Comparison of ENCODE assay signal across 17 cellular contexts in the genomic region with DNA sequence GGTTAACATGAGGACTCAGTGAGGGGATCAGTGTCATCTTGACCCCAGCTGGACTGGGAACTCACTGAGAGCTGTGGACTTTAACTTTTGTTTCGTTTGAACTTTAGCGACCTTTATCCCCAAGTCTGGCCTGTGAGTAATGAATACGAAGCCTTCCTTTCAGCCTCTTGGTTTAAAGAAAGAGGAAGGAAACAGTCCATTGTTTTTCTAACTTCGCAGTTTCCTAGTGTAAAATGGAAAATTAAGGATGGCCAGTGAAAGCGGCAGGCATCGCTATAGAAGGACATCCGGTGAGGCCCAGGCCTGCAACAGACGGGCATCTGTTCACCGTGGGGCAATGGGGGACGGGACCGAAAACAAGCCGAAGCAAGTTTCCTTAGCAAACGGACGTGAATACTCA. TPM values are rescaled to one million over a fixed set of nuclear protein-coding genes. Genes with fewer than 3 reads are reported as not detected.
A peak's percentile ranks its signal among the peaks of the same experiment; 100 is the strongest.
DNase-seq lines count a peak whose midpoint lies in the region; ATAC-seq and TF ChIP-seq lines count a peak whose summit lies in the region.
"Had no signal": no experiment of that assay in that cellular context is flagged by ENCODE, and none has a peak within 500 bp of the region (broad histone marks: within the 10 kb centered on the region; RNA-seq: fewer than 3 reads in every experiment).

No MANE protein-coding gene starts in this region.

- no peak overlapping the region for H2AK5ac ChIP-seq in neuronal stem cell (ENCODE audit: low read depth, low read length)

- no peak overlapping the region for H3K14ac ChIP-seq in neuronal stem cell (ENCODE audit: low read length)

- H3K4me3 Mint-ChIP-seq in CD4-positive, alpha-beta memory T cell, result no peak overlapping the region
- H3K4me3 Mint-ChIP-seq in activated T-helper 17 cell treated with anti-CD3 and anti-CD28 coated beads, Interleukin-2, amount 50 U/mL, for 72 hours, result no peak overlapping the region
- H3K4me3 Mint-ChIP-seq in stimulated activated effector memory CD8-positive, alpha-beta T cell treated with anti-CD3 and anti-CD28 coated beads, Interleukin-12 subunit alpha, Interleukin-12 subunit beta, amount 100 ng/mL, for 72 hours, result no peak overlapping the region

- H3K4me3 ChIP-seq in BLaER1 (no peak overlapping the region), right atrium auricular region (no peak overlapping the region), neuronal stem cell (ENCODE audit: low read length in 2 of 2) (peak overlapping the region in 1 of 2 donors; percentile 40)
- H3K4me3 ChIP-seq in CD4-positive, alpha-beta memory T cell (ENCODE audit: low read length in 2 of 2), result no peak overlapping the region
- H3K4me3 ChIP-seq: dorsolateral prefrontal cortex, smooth muscle cell had no signal

- POLR2A ChIA-PET in CD4-positive, alpha-beta memory T cell (lab: Charles Lee; ENCODE audit: partially characterized antibody), result interaction anchor here (1.2 to 1.9 kb wide), 3 partner anchors 27 to 44 kb away, joined by 4 to 6 read pairs (median 5); a partner anchor contains a TSS

- H3K79me1 ChIP-seq in neuronal stem cell (ENCODE audit: low read depth, low read length), result no peaks in the 10 kb centered on the region

- peaks cover 15% of the 10 kb centered on the region for H3K4me1 ChIP-seq in BLaER1
- peaks cover 0 to 26% of the 10 kb centered on the region in 2 donors for H3K4me1 ChIP-seq in right atrium auricular region
- H3K4me1 ChIP-seq in neuronal stem cell (ENCODE audit: control insufficient read depth in 2 of 2, insufficient read depth in 1 of 2, low read depth in 1 of 2, low read length in 2 of 2), result peaks cover 6 to 20% of the 10 kb centered on the region in 2 donors
- H3K4me1 ChIP-seq in CD4-positive, alpha-beta memory T cell (ENCODE audit: insufficient read depth, low read length), result peaks cover 13% of the 10 kb centered on the region

- H3K27me3 Mint-ChIP-seq in CD4-positive, alpha-beta memory T cell, result no peaks in the 10 kb centered on the region
- no peaks in the 10 kb centered on the region for H3K27me3 Mint-ChIP-seq in activated T-helper 17 cell treated with anti-CD3 and anti-CD28 coated beads, Interleukin-2, amount 50 U/mL, for 72 hours

- H3K9me3 ChIP-seq in BLaER1, result no peaks in the 10 kb centered on the region
- H3K9me3 ChIP-seq in right atrium auricular region, result no peaks in the 10 kb centered on the region
- no peaks in the 10 kb centered on the region for H3K9me3 ChIP-seq in neuronal stem cell (replicated peaks in 1 of 2; ENCODE audit: control insufficient read depth in 2 of 2, insufficient read depth in 1 of 2, low read depth in 1 of 2, low read length in 2 of 2)
- no peaks in the 10 kb centered on the region for H3K9me3 ChIP-seq in CD4-positive, alpha-beta memory T cell (ENCODE audit: control insufficient read depth in 1 of 2, low read length in 2 of 2)

- H3K36me3 ChIP-seq in BLaER1, result no peaks in the 10 kb centered on the region
- no peaks in the 10 kb centered on the region for H3K36me3 ChIP-seq in right atrium auricular region
- no peaks in the 10 kb centered on the region for H3K36me3 ChIP-seq in neuronal stem cell (replicated peaks in 1 of 2; ENCODE audit: control insufficient read depth in 2 of 2, insufficient read depth in 2 of 2, low read length in 2 of 2)
- H3K36me3 ChIP-seq in CD4-positive, alpha-beta memory T cell (ENCODE audit: insufficient read depth, low read length), result no peaks in the 10 kb centered on the region

- H4K20me1 ChIP-seq in BLaER1, result no peaks in the 10 kb centered on the region

- DNase-seq in NOMO-1 treated with DMSO at 0.1 percent for 48 hours (lab: John Stamatoyannopoulos, UW; ENCODE audit: unreplicated experiment) (peak; percentile 60), right atrium auricular region (ENCODE audit: low spot score) (no peak), neuronal stem cell (ENCODE audit: low spot score) (peak; percentile 51)
- DNase-seq in CD4-positive, alpha-beta memory T cell, result no peak
- no peak for DNase-seq in stimulated activated effector memory CD8-positive, alpha-beta T cell treated with anti-CD3 and anti-CD28 coated beads, Interleukin-12 subunit alpha, Interleukin-12 subunit beta, amount 100 ng/mL, for 72 hours (ENCODE audit: low spot score in 2 of 2)
- no peak for DNase-seq in activated naive CD4-positive, alpha-beta T cell treated with anti-CD3 and anti-CD28 coated beads, Interleukin-2, amount 50 U/mL, for 72 hours (ENCODE audit: low spot score in 2 of 2)
- DNase-seq: dorsolateral prefrontal cortex, Karpas-422, naive B cell, NCI-H2029, NCI-H526 treated with DMSO at 0.1 percent for 48 hours, T-helper 9 cell had no signal

- H3K4me2 ChIP-seq in BLaER1 (peak overlapping the region; percentile 21; the same call in 1 of the 2 replicates), neuronal stem cell (ENCODE audit: insufficient read depth, low read length, poor library complexity, severe bottlenecking) (no peak overlapping the region)
- H3K4me2 ChIP-seq: smooth muscle cell had no signal

- no peak for ATAC-seq in activated T-helper 17 cell treated with anti-CD3 and anti-CD28 coated beads, Interleukin-2, amount 50 U/mL, for 72 hours (replicated peaks)
- ATAC-seq in stimulated activated effector memory CD8-positive, alpha-beta T cell treated with anti-CD3 and anti-CD28 coated beads, Interleukin-12 subunit alpha, Interleukin-12 subunit beta, amount 100 ng/mL, for 72 hours, result no peak
- no peak for ATAC-seq in activated naive CD4-positive, alpha-beta T cell treated with anti-CD3 and anti-CD28 coated beads, Interleukin-2, amount 50 U/mL, for 72 hours

- no peaks in the 10 kb centered on the region for H3K27me3 ChIP-seq in BLaER1
- no peaks in the 10 kb centered on the region for H3K27me3 ChIP-seq in right atrium auricular region
- H3K27me3 ChIP-seq in neuronal stem cell (ENCODE audit: control insufficient read depth in 3 of 3, insufficient read depth in 3 of 3, low read depth in 1 of 3, low read length in 3 of 3), result peaks cover 0 to 3% (median 0%) of the 10 kb centered on the region in 3 experiments
- H3K27me3 ChIP-seq in CD4-positive, alpha-beta memory T cell (ENCODE audit: insufficient read depth, low read length), result no peaks in the 10 kb centered on the region
- H3K27me3 ChIP-seq: dorsolateral prefrontal cortex had no signal

- H3K18ac ChIP-seq in neuronal stem cell (ENCODE audit: low read length), result no peak overlapping the region

- intact Hi-C loops in CD4-positive, alpha-beta memory T cell (cut with micrococcal nuclease), result no loop called here

- no peak overlapping the region for H2BK15ac ChIP-seq in neuronal stem cell (ENCODE audit: low read length)

- CTCF ChIA-PET in CD4-positive, alpha-beta memory T cell (lab: Charles Lee; ENCODE audit: partially characterized antibody), result interaction anchor here (0.8 to 1.4 kb wide), 2 partner anchors 11 to 57 kb away, joined by 4 to 5 read pairs; no protein-coding TSS in a partner anchor

- H3K27ac ChIP-seq in BLaER1 (no peak overlapping the region), right atrium auricular region (peak overlapping the region; percentile 31 to 47), neuronal stem cell (replicated peaks; ENCODE audit: low read length) (no peak overlapping the region)
- no peak overlapping the region for H3K27ac ChIP-seq in CD4-positive, alpha-beta memory T cell (ENCODE audit: low read depth, low read length)
- H3K27ac ChIP-seq: RWPE1 had no signal

- no peak overlapping the region for H2BK12ac ChIP-seq in neuronal stem cell (ENCODE audit: low read length)

- no CpG with 5 or more reads among the region's 14 CpGs for WGBS in neuronal stem cell (ENCODE audit: extremely low coverage in 2 of 2, insufficient read length in 2 of 2, insufficient replicate concordance in 1 of 2), 2 donors

- H2BK120ac ChIP-seq in neuronal stem cell (ENCODE audit: low read depth, low read length), result no peak overlapping the region

- H3K23ac ChIP-seq in neuronal stem cell (ENCODE audit: low read depth, low read length, poor library complexity), result no peak overlapping the region

- H3K27ac Mint-ChIP-seq in CD4-positive, alpha-beta memory T cell, result no peak overlapping the region
- no peak overlapping the region for H3K27ac Mint-ChIP-seq in activated T-helper 17 cell treated with anti-CD3 and anti-CD28 coated beads, Interleukin-2, amount 50 U/mL, for 72 hours
- H3K27ac Mint-ChIP-seq in stimulated activated effector memory CD8-positive, alpha-beta T cell treated with anti-CD3 and anti-CD28 coated beads, Interleukin-12 subunit alpha, Interleukin-12 subunit beta, amount 100 ng/mL, for 72 hours, result no peak overlapping the region
- H3K27ac Mint-ChIP-seq in activated naive CD4-positive, alpha-beta T cell treated with anti-CD3 and anti-CD28 coated beads, Interleukin-2, amount 50 U/mL, for 72 hours, result no peak overlapping the region
- H3K27ac Mint-ChIP-seq: activated T-helper 2 cell treated with anti-CD3 and anti-CD28 coated beads, Interferon-gamma antibody, Interleukin-2, Interleukin-4, amounts not matched to agents 10 μg/mL and 5 μg/mL and 100 μg/mL, durations not matched to agents 14 hours and 24 hours and 36 hours; naive B cell had no signal

- H3K4ac ChIP-seq in neuronal stem cell (ENCODE audit: low read length), result no peak overlapping the region

- H4K91ac ChIP-seq in neuronal stem cell (ENCODE audit: low read depth, low read length, poor library complexity), result no peak overlapping the region

- no peak overlapping the region for H3K9ac ChIP-seq in BLaER1
- H3K9ac ChIP-seq in neuronal stem cell (ENCODE audit: low read depth, low read length, poor library complexity), result no peak overlapping the region

- TF ChIP-seq CTCF in right atrium auricular region (IDR thresholded peaks at IDR 0.05), result no peak

- no peak overlapping the region for H4K8ac ChIP-seq in neuronal stem cell (ENCODE audit: low read depth, low read length)

- H3K9me3 Mint-ChIP-seq in CD4-positive, alpha-beta memory T cell, result no peaks in the 10 kb centered on the region
- H3K9me3 Mint-ChIP-seq in activated T-helper 17 cell treated with anti-CD3 and anti-CD28 coated beads, Interleukin-2, amount 50 U/mL, for 72 hours, result no peaks in the 10 kb centered on the region
- H3K9me3 Mint-ChIP-seq in stimulated activated effector memory CD8-positive, alpha-beta T cell treated with anti-CD3 and anti-CD28 coated beads, Interleukin-12 subunit alpha, Interleukin-12 subunit beta, amount 100 ng/mL, for 72 hours, result no peaks in the 10 kb centered on the region
- no peaks in the 10 kb centered on the region for H3K9me3 Mint-ChIP-seq in activated naive CD4-positive, alpha-beta T cell treated with anti-CD3 and anti-CD28 coated beads, Interleukin-2, amount 50 U/mL, for 72 hours
- H3K9me3 Mint-ChIP-seq: naive B cell had no signal

- H2AFZ ChIP-seq in neuronal stem cell (ENCODE audit: low read length), result peak overlapping the region; percentile 89

- H3K36me3 Mint-ChIP-seq in CD4-positive, alpha-beta memory T cell, result no peaks in the 10 kb centered on the region
- H3K36me3 Mint-ChIP-seq in activated T-helper 17 cell treated with anti-CD3 and anti-CD28 coated beads, Interleukin-2, amount 50 U/mL, for 72 hours (ENCODE audit: low read depth), result no peaks in the 10 kb centered on the region
- H3K36me3 Mint-ChIP-seq in stimulated activated effector memory CD8-positive, alpha-beta T cell treated with anti-CD3 and anti-CD28 coated beads, Interleukin-12 subunit alpha, Interleukin-12 subunit beta, amount 100 ng/mL, for 72 hours, result no peaks in the 10 kb centered on the region
- H3K36me3 Mint-ChIP-seq in activated naive CD4-positive, alpha-beta T cell treated with anti-CD3 and anti-CD28 coated beads, Interleukin-2, amount 50 U/mL, for 72 hours, result no peaks in the 10 kb centered on the region
- H3K36me3 Mint-ChIP-seq: naive B cell had no signal

- peaks cover 13 to 20% (median 15%) of the 10 kb centered on the region in 4 donors for H3K4me1 Mint-ChIP-seq in CD4-positive, alpha-beta memory T cell
- peaks cover 13% of the 10 kb centered on the region for H3K4me1 Mint-ChIP-seq in activated T-helper 17 cell treated with anti-CD3 and anti-CD28 coated beads, Interleukin-2, amount 50 U/mL, for 72 hours
- H3K4me1 Mint-ChIP-seq in stimulated activated effector memory CD8-positive, alpha-beta T cell treated with anti-CD3 and anti-CD28 coated beads, Interleukin-12 subunit alpha, Interleukin-12 subunit beta, amount 100 ng/mL, for 72 hours, result peaks cover 13% of the 10 kb centered on the region

- H2BK5ac ChIP-seq in neuronal stem cell (ENCODE audit: low read length), result no peak overlapping the region

RNA-seq across cellular contexts. Expression of a gene that starts 44.1 kb away (rescaled TPM):
- 10 to 100 TPM; 23.0 to 34.3 TPM for total RNA-seq in right atrium auricular region
- 20.4 TPM for polyA plus RNA-seq in neuronal stem cell (2013, experiment 1 of 2)
- polyA plus RNA-seq in neuronal stem cell (2013, experiment 2 of 2), result 21.1 TPM
- 10 to 100 TPM; 18.6 to 19.1 TPM for total RNA-seq in CD4-positive, alpha-beta memory T cell
- 1 to 10 TPM in 1 of 2 donors, under 1 TPM in 1; 1.00 to 4.7 TPM for polyA plus RNA-seq in CD4-positive, alpha-beta memory T cell
- 10 to 100 TPM; 11.5 to 15.4 TPM for total RNA-seq in activated T-helper 17 cell treated with anti-CD3 and anti-CD28 coated beads, Interleukin-2, amount 50 U/mL, for 72 hours
- total RNA-seq in activated naive CD4-positive, alpha-beta T cell treated with anti-CD3 and anti-CD28 coated beads, Interleukin-2, amount 50 U/mL, for 72 hours, result 10 to 100 TPM; 16.6 to 17.1 TPM

RNA-seq across cellular contexts. Expression of a gene that starts 55.8 kb away (rescaled TPM):
- 1 to 10 TPM; 2.1 to 5.9 TPM for total RNA-seq in right atrium auricular region
- polyA plus RNA-seq in neuronal stem cell (2013, experiment 1 of 2), result 0.86 TPM
- 0.73 TPM for polyA plus RNA-seq in neuronal stem cell (2013, experiment 2 of 2)
- 1 to 10 TPM; 2.0 to 2.2 TPM for total RNA-seq in CD4-positive, alpha-beta memory T cell
- polyA plus RNA-seq in CD4-positive, alpha-beta memory T cell, result under 1 TPM in 1 of 2 donors, not detected in 1; 0.22 TPM
- total RNA-seq in activated T-helper 17 cell treated with anti-CD3 and anti-CD28 coated beads, Interleukin-2, amount 50 U/mL, for 72 hours, result 10 to 100 TPM in 1 of 2 donors, 1 to 10 TPM in 1; 5.5 to 94.4 TPM
- total RNA-seq in activated naive CD4-positive, alpha-beta T cell treated with anti-CD3 and anti-CD28 coated beads, Interleukin-2, amount 50 U/mL, for 72 hours, result 10 to 100 TPM; 43.0 to 54.5 TPM

Comparison
In these comparisons a context has a peak if more than half of its experiments do, and no peak if none do; other contexts are left out.
1. H3K27ac ChIP-seq: peak in right atrium auricular region (2 of 2); none in BLaER1 (single experiment), neuronal stem cell (single experiment) and CD4-positive, alpha-beta memory T cell (single experiment).
2. DNase-seq: peak in NOMO-1 treated with DMSO at 0.1 percent for 48 hours (single experiment) and neuronal stem cell (single experiment); none in right atrium auricular region (single experiment), CD4-positive, alpha-beta memory T cell (0 of 5), stimulated activated effector memory CD8-positive, alpha-beta T cell treated with anti-CD3 and anti-CD28 coated beads, Interleukin-12 subunit alpha, Interleukin-12 subunit beta, amount 100 ng/mL, for 72 hours (0 of 2) and activated naive CD4-positive, alpha-beta T cell treated with anti-CD3 and anti-CD28 coated beads, Interleukin-2, amount 50 U/mL, for 72 hours (0 of 2).